ENCODE assay signal across 23 cellular contexts in genomic region chr7:114343949-114344708, GRCh38.
"Had no signal": no experiment of that assay in that cellular context is flagged by ENCODE, and none has a peak within 500 bp of the region (broad histone marks: within the 10 kb centered on the region; RNA-seq: fewer than 3 reads in every experiment).

No MANE protein-coding gene starts in this region.

- H3K36me3 Mint-ChIP-seq: activated CD4-positive, alpha-beta memory T cell treated with anti-CD3 and anti-CD28 coated beads for 36 hours; activated naive CD8-positive, alpha-beta T cell treated with anti-CD3 and anti-CD28 coated beads, Interleukin-2, amount 10 ng/mL, durations not matched to agents 7 days and 5 days; T-cell had no signal

- H3K4me1 Mint-ChIP-seq: activated CD4-positive, alpha-beta T cell treated with anti-CD3 and anti-CD28 coated beads, Interleukin-2, amount 10 ng/mL, durations not matched to agents 7 days and 5 days; activated naive CD8-positive, alpha-beta T cell treated with anti-CD3 and anti-CD28 coated beads, Interleukin-2, amount 10 ng/mL, durations not matched to agents 7 days and 5 days; activated T-helper 17 cell treated with anti-CD3 and anti-CD28 coated beads, Interleukin-2, amount 50 U/mL, for 72 hours; T-cell had no signal

- H3K27me3 Mint-ChIP-seq: activated CD4-positive, alpha-beta T cell treated with anti-CD3 and anti-CD28 coated beads, Interleukin-2, amount 10 ng/mL, durations not matched to agents 7 days and 5 days; activated naive CD8-positive, alpha-beta T cell treated with anti-CD3 and anti-CD28 coated beads, Interleukin-2, amount 10 ng/mL, durations not matched to agents 7 days and 5 days; T-cell had no signal

- H3K4me3 ChIP-seq: adrenal gland, breast epithelium had no signal

- H3K4me3 Mint-ChIP-seq: activated CD4-positive, alpha-beta memory T cell treated with anti-CD3 and anti-CD28 coated beads for 36 hours; activated CD4-positive, alpha-beta T cell treated with anti-CD3 and anti-CD28 coated beads, Interleukin-2, amount 10 ng/mL, durations not matched to agents 7 days and 5 days; activated naive CD8-positive, alpha-beta T cell treated with anti-CD3 and anti-CD28 coated beads, Interleukin-2, amount 10 ng/mL, durations not matched to agents 7 days and 5 days; activated T-helper 17 cell treated with anti-CD3 and anti-CD28 coated beads, Interleukin-2, amount 50 U/mL, for 72 hours; T-cell had no signal

- ATAC-seq: activated T-helper 17 cell treated with anti-CD3 and anti-CD28 coated beads, Interleukin-2, amount 50 U/mL, for 72 hours; T-cell had no signal

- H3K27ac ChIP-seq: adrenal gland, breast epithelium had no signal

- H3K36me3 ChIP-seq: adrenal gland, breast epithelium had no signal

- H3K4me1 ChIP-seq: adrenal gland, breast epithelium had no signal

- H3K9me3 Mint-ChIP-seq: activated CD4-positive, alpha-beta memory T cell treated with anti-CD3 and anti-CD28 coated beads for 36 hours; activated CD4-positive, alpha-beta T cell treated with anti-CD3 and anti-CD28 coated beads, Interleukin-2, amount 10 ng/mL, durations not matched to agents 7 days and 5 days; activated naive CD8-positive, alpha-beta T cell treated with anti-CD3 and anti-CD28 coated beads, Interleukin-2, amount 10 ng/mL, durations not matched to agents 7 days and 5 days; activated T-helper 17 cell treated with anti-CD3 and anti-CD28 coated beads, Interleukin-2, amount 50 U/mL, for 72 hours; T-cell had no signal

- DNase-seq: activated CD4-positive, alpha-beta memory T cell treated with anti-CD3 and anti-CD28 coated beads for 36 hours; activated CD4-positive, alpha-beta T cell treated with anti-CD3 and anti-CD28 coated beads, Interleukin-2, amount 10 ng/mL, durations not matched to agents 7 days and 5 days; activated CD4-positive, CD25-positive, alpha-beta regulatory T cell; activated naive CD4-positive, alpha-beta T cell treated with anti-CD3 and anti-CD28 coated beads, Interleukin-2, amount 50 U/mL, for 16 hours; activated naive CD8-positive, alpha-beta T cell treated with anti-CD3 and anti-CD28 coated beads, Interleukin-2, amount 10 ng/mL, durations not matched to agents 7 days and 5 days; activated T-cell treated with anti-CD3 and anti-CD28 coated beads for 4 hours; activated T-cell treated with anti-CD3 and anti-CD28 coated beads, Interleukin-2, amount 50 U/mL, for 48 hours; adrenal gland; aorta; caudate nucleus; Kasumi-1; KBM-7; NCI-H1694 treated with DMSO at 0.1 percent for 48 hours; NCI-H2171; NCI-H226; NCI-H510A treated with DMSO at 0.1 percent for 48 hours; NCI-H82; SIG-M5; T-cell; T-helper 2 cell; T1000 had no signal

- H3K27ac Mint-ChIP-seq: activated CD4-positive, alpha-beta memory T cell treated with anti-CD3 and anti-CD28 coated beads for 36 hours; activated CD4-positive, alpha-beta T cell treated with anti-CD3 and anti-CD28 coated beads, Interleukin-2, amount 10 ng/mL, durations not matched to agents 7 days and 5 days; activated naive CD8-positive, alpha-beta T cell treated with anti-CD3 and anti-CD28 coated beads, Interleukin-2, amount 10 ng/mL, durations not matched to agents 7 days and 5 days; activated T-helper 17 cell treated with anti-CD3 and anti-CD28 coated beads, Interleukin-2, amount 50 U/mL, for 72 hours; T-cell had no signal

- H3K27me3 ChIP-seq: adrenal gland, breast epithelium had no signal
